ENCODE assay signal across 23 cellular contexts in the genomic region with DNA sequence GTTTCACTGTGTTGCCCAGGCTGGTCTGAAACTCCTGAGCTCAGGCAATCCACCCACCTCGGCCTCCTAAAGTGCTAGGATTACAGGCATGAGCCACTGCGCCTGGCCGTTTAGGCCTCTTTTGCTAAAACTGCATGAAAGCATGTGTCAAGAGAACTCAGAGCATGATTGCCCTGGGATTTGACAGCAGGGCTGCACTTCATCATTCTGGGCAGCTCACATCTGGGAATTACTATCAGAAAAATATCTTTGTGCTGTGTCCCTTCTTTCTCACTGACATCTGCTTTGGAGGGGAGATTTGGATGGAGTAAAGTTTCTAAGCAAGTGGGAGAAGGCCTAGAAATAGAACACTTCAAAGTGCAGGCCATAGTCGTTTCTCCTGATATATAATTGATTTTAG. TPM values are rescaled to one million over a fixed set of nuclear protein-coding genes. Genes with fewer than 3 reads are reported as not detected.
DNase-seq lines count a peak whose midpoint lies in the region; ATAC-seq and TF ChIP-seq lines count a peak whose summit lies in the region.
"Had no signal": no experiment of that assay in that cellular context is flagged by ENCODE, and none has a peak within 500 bp of the region (broad histone marks: within the 10 kb centered on the region; RNA-seq: fewer than 3 reads in every experiment).

No MANE protein-coding gene starts in this region.

- no peaks in the 10 kb centered on the region for H3K27me3 Mint-ChIP-seq in neural progenitor cell (ENCODE audit: insufficient read depth, low read depth)
- peaks cover 6% of the 10 kb centered on the region for H3K27me3 Mint-ChIP-seq in activated T-helper 17 cell treated with anti-CD3 and anti-CD28 coated beads, Interleukin-2, amount 50 U/mL, for 72 hours

- no peak for ATAC-seq in GM18873 (IDR thresholded peaks at IDR 0.05; ENCODE audit: low FRiP score, unreplicated experiment)
- ATAC-seq in activated T-helper 17 cell treated with anti-CD3 and anti-CD28 coated beads, Interleukin-2, amount 50 U/mL, for 72 hours (replicated peaks): no peak

- no peaks in the 10 kb centered on the region for H3K9me3 ChIP-seq in SK-N-SH
- H3K9me3 ChIP-seq in neural progenitor cell (ENCODE audit: low read depth): no peaks in the 10 kb centered on the region
- H3K9me3 ChIP-seq: MG63 had no signal

- TF ChIP-seq EP300 in SK-N-SH (IDR thresholded peaks at IDR 0.05; ENCODE audit: borderline replicate concordance in 1 of 2, low read depth in 1 of 2, low read length in 1 of 2): peak in 1 of 2 experiments; percentile 83; a peak in 2 of 4 replicates

- no peaks in the 10 kb centered on the region; a peak in 1 of 4 replicates for H3K4me1 ChIP-seq in SK-N-SH (ENCODE audit: control insufficient read depth in 1 of 2, insufficient read depth in 2 of 2, low read depth in 1 of 2, low read length in 1 of 2)
- peaks cover 8% of the 10 kb centered on the region for H3K4me1 ChIP-seq in neural progenitor cell

- TF ChIP-seq RAD21 in SK-N-SH (IDR thresholded peaks at IDR 0.05; ENCODE audit: low read length): no peak

- H3K9me3 Mint-ChIP-seq in neural progenitor cell: no peaks in the 10 kb centered on the region
- H3K9me3 Mint-ChIP-seq in activated T-helper 17 cell treated with anti-CD3 and anti-CD28 coated beads, Interleukin-2, amount 50 U/mL, for 72 hours: no peaks in the 10 kb centered on the region
- H3K9me3 Mint-ChIP-seq: CD4-positive, alpha-beta memory T cell; IgD-negative memory B cell had no signal

- peak; percentile 23 for DNase-seq in ELF-1 (ENCODE audit: low read depth, low spot score)
- peak; percentile 83 for DNase-seq in SK-N-SH
- DNase-seq in fibroblast of villous mesenchyme (ENCODE audit: low read depth): peak; percentile 22
- DNase-seq in neural progenitor cell (ENCODE audit: low spot score): no peak
- no peak for DNase-seq in NCI-H1436 (lab: John Stamatoyannopoulos, UW)
- DNase-seq: CD4-positive, alpha-beta memory T cell; DMS153; GF-D8; HCEC 1CT; Kasumi-1; MG63; NCI-H1092 treated with DMSO at 0.1 percent for 48 hours; NCI-H2081; NCI-H2171 treated with DMSO at 0.1 percent for 48 hours; NCI-H510A; NCI-H774; PC-9; SIG-M5 had no signal

- H2AFZ ChIP-seq in SK-N-SH (ENCODE audit: low read depth) (no peak overlapping the region), neural progenitor cell (replicated peaks) (peak overlapping the region; percentile 15)
- H2AFZ ChIP-seq: PC-9 had no signal

- H3K36me3 ChIP-seq in SK-N-SH (replicated peaks in 1 of 2; ENCODE audit: control insufficient read depth in 1 of 2, insufficient read depth in 2 of 2, low read length in 1 of 2) (no peaks in the 10 kb centered on the region), neural progenitor cell (no peaks in the 10 kb centered on the region)
- H3K36me3 ChIP-seq: MG63 had no signal

- H3K27ac Mint-ChIP-seq in neural progenitor cell: no peak overlapping the region
- H3K27ac Mint-ChIP-seq in activated T-helper 17 cell treated with anti-CD3 and anti-CD28 coated beads, Interleukin-2, amount 50 U/mL, for 72 hours: no peak overlapping the region
- H3K27ac Mint-ChIP-seq: CD4-positive, alpha-beta memory T cell; IgD-negative memory B cell had no signal

- H4K20me1 ChIP-seq in SK-N-SH (ENCODE audit: insufficient read depth) (no peaks in the 10 kb centered on the region), neural progenitor cell (ENCODE audit: low read depth) (no peaks in the 10 kb centered on the region)

- H3K4me3 ChIP-seq in SK-N-SH (ENCODE audit: low read depth in 2 of 2, low read length in 1 of 2) (no peak overlapping the region), fibroblast of villous mesenchyme (ENCODE audit: low read depth, low read length) (no peak overlapping the region), neural progenitor cell (no peak overlapping the region)
- H3K4me3 ChIP-seq: MG63, PC-9 had no signal

- CTCF ChIA-PET in SK-N-SH (lab: Yijun Ruan, JAX): interaction anchor here (0.6 to 3.2 kb wide), 3 partner anchors 19 to 976 kb away, joined by 3 to 14 read pairs (median 4); no protein-coding TSS in a partner anchor

- H3K27ac ChIP-seq in SK-N-SH (ENCODE audit: low read depth in 2 of 2, low read length in 1 of 2) (peak overlapping the region in 1 of 2 experiments; percentile 12; a peak in 2 of 4 replicates), neural progenitor cell (no peak overlapping the region)
- H3K27ac ChIP-seq: HL-60, PC-9, RWPE1 had no signal

- no peaks in the 10 kb centered on the region for H3K9me2 ChIP-seq in SK-N-SH

- H3K27me3 ChIP-seq in SK-N-SH (ENCODE audit: insufficient read depth): no peaks in the 10 kb centered on the region
- H3K27me3 ChIP-seq in neural progenitor cell: no peaks in the 10 kb centered on the region

- no peaks in the 10 kb centered on the region for H3K4me1 Mint-ChIP-seq in neural progenitor cell
- no peaks in the 10 kb centered on the region for H3K4me1 Mint-ChIP-seq in activated T-helper 17 cell treated with anti-CD3 and anti-CD28 coated beads, Interleukin-2, amount 50 U/mL, for 72 hours
- H3K4me1 Mint-ChIP-seq: CD4-positive, alpha-beta memory T cell; IgD-negative memory B cell had no signal

- WGBS in SK-N-SH (ENCODE audit: low lambda C conversion rate): 22% methylated on average over 4 of the region's 4 CpGs

- H3F3A ChIP-seq in SK-N-SH (replicated peaks; ENCODE audit: insufficient read depth): no peaks in the 10 kb centered on the region
- peaks cover 3% of the 10 kb centered on the region for H3F3A ChIP-seq in neural progenitor cell (ENCODE audit: low read depth)

- H3K4me2 ChIP-seq in SK-N-SH: no peak overlapping the region
- no peak overlapping the region for H3K4me2 ChIP-seq in neural progenitor cell
- H3K4me2 ChIP-seq: PC-9 had no signal

- H3K9ac ChIP-seq in SK-N-SH (no peak overlapping the region), neural progenitor cell (no peak overlapping the region)

- H3K79me2 ChIP-seq in SK-N-SH (ENCODE audit: insufficient read depth) (no peaks in the 10 kb centered on the region), neural progenitor cell (ENCODE audit: low read depth) (no peaks in the 10 kb centered on the region)

- H3K4me3 Mint-ChIP-seq in neural progenitor cell: no peak overlapping the region
- no peak overlapping the region for H3K4me3 Mint-ChIP-seq in activated T-helper 17 cell treated with anti-CD3 and anti-CD28 coated beads, Interleukin-2, amount 50 U/mL, for 72 hours
- H3K4me3 Mint-ChIP-seq: CD4-positive, alpha-beta memory T cell; IgD-negative memory B cell had no signal

- POLR2A ChIA-PET in SK-N-SH (lab: Yijun Ruan, JAX): interaction anchor here (0.8 kb wide), 1 partner anchor 60 kb away, joined by 5 read pairs; a partner anchor contains a TSS

- TF ChIP-seq CTCF in SK-N-SH (IDR thresholded peaks at IDR 0.05) (no peak), fibroblast of villous mesenchyme (IDR thresholded peaks at IDR 0.05; ENCODE audit: insufficient read depth, low read depth, low read length) (no peak), neural progenitor cell (IDR thresholded peaks at IDR 0.05) (no peak)

- H3K36me3 Mint-ChIP-seq in neural progenitor cell: no peaks in the 10 kb centered on the region
- H3K36me3 Mint-ChIP-seq in activated T-helper 17 cell treated with anti-CD3 and anti-CD28 coated beads, Interleukin-2, amount 50 U/mL, for 72 hours (ENCODE audit: low read depth): no peaks in the 10 kb centered on the region
- H3K36me3 Mint-ChIP-seq: CD4-positive, alpha-beta memory T cell had no signal

TF ChIP-seq in SK-N-SH, 30 proteins besides CTCF, POLR2A, EP300 and RAD21 (continues in another document):
- TF ChIP-seq, protein P1, sequence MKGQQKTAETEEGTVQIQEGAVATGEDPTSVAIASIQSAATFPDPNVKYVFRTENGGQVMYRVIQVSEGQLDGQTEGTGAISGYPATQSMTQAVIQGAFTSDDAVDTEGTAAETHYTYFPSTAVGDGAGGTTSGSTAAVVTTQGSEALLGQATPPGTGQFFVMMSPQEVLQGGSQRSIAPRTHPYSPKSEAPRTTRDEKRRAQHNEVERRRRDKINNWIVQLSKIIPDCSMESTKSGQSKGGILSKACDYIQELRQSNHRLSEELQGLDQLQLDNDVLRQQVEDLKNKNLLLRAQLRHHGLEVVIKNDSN (IDR thresholded peaks at IDR 0.05; ENCODE audit: borderline replicate concordance, low read depth): no peak
- TF ChIP-seq JUND (IDR thresholded peaks at IDR 0.05) (no peak), POLR2AphosphoS5 (IDR thresholded peaks at IDR 0.05; ENCODE audit: low read depth, low read length) (no peak), SIN3A (IDR thresholded peaks at IDR 0.05; ENCODE audit: borderline replicate concordance, low read depth, low read length) (no peak), ELF1 (IDR thresholded peaks at IDR 0.05) (no peak), MEF2A (IDR thresholded peaks at IDR 0.05; ENCODE audit: borderline replicate concordance, low read depth) (no peak), YY1 (IDR thresholded peaks at IDR 0.05; ENCODE audit: low read depth) (no peak), FOXM1 (IDR thresholded peaks at IDR 0.05; ENCODE audit: low read depth) (no peak), TAF1 (IDR thresholded peaks at IDR 0.05; ENCODE audit: borderline replicate concordance, low read depth, low read length) (no peak)
- TF ChIP-seq, protein P2, sequence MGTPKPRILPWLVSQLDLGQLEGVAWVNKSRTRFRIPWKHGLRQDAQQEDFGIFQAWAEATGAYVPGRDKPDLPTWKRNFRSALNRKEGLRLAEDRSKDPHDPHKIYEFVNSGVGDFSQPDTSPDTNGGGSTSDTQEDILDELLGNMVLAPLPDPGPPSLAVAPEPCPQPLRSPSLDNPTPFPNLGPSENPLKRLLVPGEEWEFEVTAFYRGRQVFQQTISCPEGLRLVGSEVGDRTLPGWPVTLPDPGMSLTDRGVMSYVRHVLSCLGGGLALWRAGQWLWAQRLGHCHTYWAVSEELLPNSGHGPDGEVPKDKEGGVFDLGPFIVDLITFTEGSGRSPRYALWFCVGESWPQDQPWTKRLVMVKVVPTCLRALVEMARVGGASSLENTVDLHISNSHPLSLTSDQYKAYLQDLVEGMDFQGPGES (IDR thresholded peaks at IDR 0.05; ENCODE audit: low read depth, low read length): no peak
- TF ChIP-seq, protein P3, sequence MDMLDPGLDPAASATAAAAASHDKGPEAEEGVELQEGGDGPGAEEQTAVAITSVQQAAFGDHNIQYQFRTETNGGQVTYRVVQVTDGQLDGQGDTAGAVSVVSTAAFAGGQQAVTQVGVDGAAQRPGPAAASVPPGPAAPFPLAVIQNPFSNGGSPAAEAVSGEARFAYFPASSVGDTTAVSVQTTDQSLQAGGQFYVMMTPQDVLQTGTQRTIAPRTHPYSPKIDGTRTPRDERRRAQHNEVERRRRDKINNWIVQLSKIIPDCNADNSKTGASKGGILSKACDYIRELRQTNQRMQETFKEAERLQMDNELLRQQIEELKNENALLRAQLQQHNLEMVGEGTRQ (IDR thresholded peaks at IDR 0.05; ENCODE audit: borderline replicate concordance, low read depth, low read length): no peak

RNA-seq across cellular contexts. Expression of a gene that starts 59.6 kb away (rescaled TPM):
- 50.7 and 53.0 TPM in 2 replicates for polyA plus RNA-seq in SK-N-SH (2012; rRNA removed)
- polyA plus RNA-seq in SK-N-SH (2012; cell fraction: cytosol; rRNA removed): 65.1 and 93.2 TPM in 2 replicates
- polyA plus RNA-seq in SK-N-SH (2012; cell fraction: nucleus; rRNA removed): 22.2 and 30.6 TPM in 2 replicates
- 115 and 125 TPM in 2 replicates for total RNA-seq in fibroblast of villous mesenchyme
- 71.0 and 114 TPM in 2 replicates for total RNA-seq in neural progenitor cell (ENCODE audit: low replicate concordance)
- 100 to 1,000 TPM in 1 of 2 donors, 10 to 100 TPM in 1; 64.0 to 107 TPM for total RNA-seq in activated T-helper 17 cell treated with anti-CD3 and anti-CD28 coated beads, Interleukin-2, amount 50 U/mL, for 72 hours

Comparison
In these comparisons a context has a peak if more than half of its experiments do, and no peak if none do; other contexts are left out.
1. DNase-seq: peak in ELF-1 (single experiment), SK-N-SH (single experiment) and fibroblast of villous mesenchyme (single experiment); none in neural progenitor cell (single experiment) and NCI-H1436 (single experiment).